8 cellular contexts compared by ENCODE assay signal in genomic region chr2:217650716-217651360, GRCh38.
DNase-seq lines count a peak whose midpoint lies in the region; ATAC-seq and TF ChIP-seq lines count a peak whose summit lies in the region.

No MANE protein-coding gene starts in this region.

- H3K4me3 ChIP-seq in AG04449 (ENCODE audit: low read depth, low read length) (no peak overlapping the region), cardiac fibroblast (replicated peaks in 1 of 2; ENCODE audit: low read depth in 2 of 2, low read length in 2 of 2) (no peak overlapping the region), kidney epithelial cell (ENCODE audit: low read depth, low read length) (no peak overlapping the region), transverse colon (no peak overlapping the region)

- TF ChIP-seq EP300 in transverse colon (IDR thresholded peaks at IDR 0.05; ENCODE audit: low read depth): no peak

- WGBS in transverse colon (ENCODE audit: low coverage in 1 of 2), 2 donors: 49 to 53% methylated on average over 6 to 9 of the region's 9 CpGs

- H3K9me3 ChIP-seq in transverse colon: no peaks in the 10 kb centered on the region

- H3K36me3 ChIP-seq in kidney epithelial cell (ENCODE audit: control insufficient read depth, insufficient read depth, low read length) (no peaks in the 10 kb centered on the region), transverse colon (no peaks in the 10 kb centered on the region)

- CTCF ChIA-PET in AG04449 (lab: Yijun Ruan, JAX): interaction anchor here (0.7 to 5.8 kb wide), 50 partner anchors 8 to 962 kb away, joined by 3 to 96 read pairs (median 5); partner anchors contain the start of gene IGFBP5

- H3K27me3 ChIP-seq in kidney epithelial cell (ENCODE audit: control insufficient read depth, insufficient read depth, low read length): no peaks in the 10 kb centered on the region
- no peaks in the 10 kb centered on the region for H3K27me3 ChIP-seq in transverse colon

- peak; percentile 81 for TF ChIP-seq CTCF in AG04449 (IDR thresholded peaks at IDR 0.05; ENCODE audit: insufficient read depth, low read length, missing control alignments)
- peak; percentile 94 for TF ChIP-seq CTCF in cardiac fibroblast (IDR thresholded peaks at IDR 0.05; ENCODE audit: low read depth, low read length)
- peak; percentile 91 for TF ChIP-seq CTCF in kidney epithelial cell (IDR thresholded peaks at IDR 0.05; ENCODE audit: insufficient read depth, low read length, poor library complexity, severe bottlenecking)
- peak; percentile 32 to 63 (median 55) for TF ChIP-seq CTCF in transverse colon (IDR thresholded peaks at IDR 0.05)

- H3K4me1 ChIP-seq in transverse colon: peaks cover 0 to 18% (median 2%) of the 10 kb centered on the region in 4 donors

- POLR2A ChIA-PET in AG04449 (lab: Yijun Ruan, JAX): interaction anchor here (1.1 kb wide), 1 partner anchor 16 kb away, joined by 3 read pairs; no protein-coding TSS in a partner anchor

- H3K27ac ChIP-seq in transverse colon: no peak overlapping the region

- peak; percentile 61 for ATAC-seq in HG03439 (IDR thresholded peaks at IDR 0.05; ENCODE audit: unreplicated experiment)

- in situ Hi-C loops in transverse colon (cut with MboI; ENCODE audit: low pct_ligation_motif_present in 1 of 4, low pct_unique_long_range_greater_than_20kb in 1 of 4, low sequenced_read_pairs in 3 of 4): no loop called here

- no peak for TF ChIP-seq POLR2A in transverse colon (IDR thresholded peaks at IDR 0.05)

- DNase-seq in AG04449 (ENCODE audit: low read depth, low spot score) (no peak), GM04504 (ENCODE audit: low read depth) (peak; percentile 51), NOMO-1 (lab: John Stamatoyannopoulos, UW; ENCODE audit: unreplicated experiment in 2 of 2) (peak; percentile 42 to 68), cardiac fibroblast (ENCODE audit: low read depth in 2 of 2) (peak; percentile 69 to 78), kidney epithelial cell (ENCODE audit: low read depth) (peak; percentile 86), transverse colon (no peak), DMS79 (lab: John Stamatoyannopoulos, UW) (no peak)

- intact Hi-C loops in transverse colon (cut with DNase I; ENCODE audit: low total_unique reads): no loop called here

Comparison
In these comparisons a context has a peak if more than half of its experiments do, and no peak if none do; other contexts are left out.
1. DNase-seq: peak in GM04504 (single experiment), NOMO-1 (2 of 2), cardiac fibroblast (2 of 2) and kidney epithelial cell (single experiment); none in AG04449 (single experiment), transverse colon (single experiment) and DMS79 (single experiment).
2. Peak in every context shown above with its lines, with median percentiles within 50 percentile points of each other: CTCF ChIP-seq.